15 cellular contexts compared by ENCODE assay signal in the genomic region with DNA sequence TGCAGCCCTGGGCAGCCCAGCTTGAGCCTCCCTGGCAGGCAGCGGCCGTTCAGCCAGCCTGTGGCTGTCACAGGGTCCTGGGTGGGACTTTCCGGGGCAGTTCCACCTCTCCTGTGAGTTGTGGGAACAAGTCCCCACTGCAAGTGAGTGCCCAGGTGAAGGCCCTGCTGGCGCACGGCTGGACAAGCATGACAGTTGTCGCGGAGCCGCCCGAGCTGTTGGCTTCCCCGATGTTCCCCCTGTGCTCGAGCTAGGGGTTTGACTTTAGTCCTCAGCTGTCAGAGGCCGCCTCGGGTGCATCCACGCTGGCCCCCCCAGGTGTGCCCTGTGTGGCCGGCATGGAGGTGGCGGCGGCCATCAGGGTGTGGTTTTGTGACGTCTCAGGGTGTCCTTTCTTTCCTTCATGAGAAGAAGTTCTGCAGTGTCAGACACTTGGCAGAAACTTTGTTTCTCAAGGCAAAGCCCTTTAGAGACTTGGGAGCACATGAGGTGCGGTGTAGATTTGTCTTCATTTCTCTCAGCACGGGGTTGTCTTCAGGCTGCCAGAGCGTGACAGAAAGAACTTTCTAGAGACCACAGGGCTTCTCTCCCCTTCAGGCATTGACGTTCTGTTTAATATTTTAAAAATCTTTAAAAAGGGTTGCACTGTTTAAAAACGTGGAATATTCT.
DNase-seq lines count a peak whose midpoint lies in the region; ATAC-seq and TF ChIP-seq lines count a peak whose summit lies in the region.
"Had no signal": no experiment of that assay in that cellular context is flagged by ENCODE, and none has a peak within 500 bp of the region (broad histone marks: within the 10 kb centered on the region; RNA-seq: fewer than 3 reads in every experiment).

No MANE protein-coding gene starts in this region.

- DNase-seq in activated naive CD4-positive, alpha-beta T cell treated with anti-CD3 and anti-CD28 coated beads, Interleukin-2, amount 50 U/mL, for 16 hours, result no peak
- peak; percentile 2 for DNase-seq in hepatocyte (ENCODE audit: low spot score)
- DNase-seq in superior temporal gyrus (ENCODE audit: extremely low spot score), result peak; percentile 18
- no peak for DNase-seq in endothelial cell (ENCODE audit: low spot score)
- DNase-seq in coronary artery (ENCODE audit: low spot score), result no peak
- DNase-seq: activated CD4-positive, alpha-beta T cell treated with anti-CD3 and anti-CD28 coated beads, Interleukin-2, amount 50 U/mL, for 4 hours; activated effector memory CD4-positive, alpha-beta T cell treated with anti-CD3 and anti-CD28 coated beads, Interleukin-2, amount 50 U/mL, for 16 hours; mammary epithelial cell; NCI-H1048; NCI-H510A; T-helper 2 cell had no signal

- no peaks in the 10 kb centered on the region for H3K27me3 ChIP-seq in hepatocyte

- peak; percentile 17 for ATAC-seq in HG03442 (IDR thresholded peaks at IDR 0.05; ENCODE audit: unreplicated experiment)
- no peak for ATAC-seq in GM19324 (IDR thresholded peaks at IDR 0.05; ENCODE audit: low FRiP score, unreplicated experiment)
- ATAC-seq: A549 had no signal

- H3K9me2 ChIP-seq in hepatocyte (replicated peaks; ENCODE audit: insufficient read depth), result no peaks in the 10 kb centered on the region

- H4K20me1 ChIP-seq in hepatocyte (ENCODE audit: insufficient read depth, poor library complexity, severe bottlenecking), result peaks cover 22% of the 10 kb centered on the region

- H3K27me3 Mint-ChIP-seq in activated naive CD4-positive, alpha-beta T cell treated with anti-CD3 and anti-CD28 coated beads, Interleukin-2, amount 50 U/mL, for 24 hours, result peaks cover 1% of the 10 kb centered on the region
- peaks cover 18% of the 10 kb centered on the region for H3K27me3 Mint-ChIP-seq in endothelial cell (ENCODE audit: unreplicated experiment)

- H3K4me3 Mint-ChIP-seq in activated naive CD4-positive, alpha-beta T cell treated with anti-CD3 and anti-CD28 coated beads, Interleukin-2, amount 50 U/mL, for 24 hours, result peak overlapping the region; percentile 11
- no peak overlapping the region for H3K4me3 Mint-ChIP-seq in endothelial cell (ENCODE audit: unreplicated experiment)

- H3K4me3 ChIP-seq in hepatocyte (no peak overlapping the region), coronary artery (no peak overlapping the region)
- H3K4me3 ChIP-seq: A549 had no signal

- H3K4me1 ChIP-seq in hepatocyte (ENCODE audit: insufficient read depth), result peaks cover 20% of the 10 kb centered on the region
- H3K4me1 ChIP-seq: A549 had no signal

- H2AFZ ChIP-seq in hepatocyte, result no peak overlapping the region

- TF ChIP-seq CTCF in hepatocyte (IDR thresholded peaks at IDR 0.05; ENCODE audit: poor library complexity) (no peak), endothelial cell (IDR thresholded peaks at IDR 0.05; ENCODE audit: unreplicated experiment) (no peak), coronary artery (IDR thresholded peaks at IDR 0.05) (no peak)

- H3K9me3 ChIP-seq in hepatocyte (ENCODE audit: low read depth), result no peaks in the 10 kb centered on the region
- H3K9me3 ChIP-seq: A549 had no signal

- H3K27ac ChIP-seq in hepatocyte (no peak overlapping the region), coronary artery (no peak overlapping the region)
- H3K27ac ChIP-seq: A549 had no signal

- H3K79me2 ChIP-seq in hepatocyte, result peaks cover 20% of the 10 kb centered on the region

- WGBS in hepatocyte (ENCODE audit: low lambda C conversion rate, missing lambda C conversion rate), result 92% methylated on average over 23 of the region's 23 CpGs

- no peak overlapping the region for H3K27ac Mint-ChIP-seq in activated naive CD4-positive, alpha-beta T cell treated with anti-CD3 and anti-CD28 coated beads, Interleukin-2, amount 50 U/mL, for 24 hours
- H3K27ac Mint-ChIP-seq in endothelial cell (ENCODE audit: unreplicated experiment), result no peak overlapping the region

- H3K4me1 Mint-ChIP-seq in activated naive CD4-positive, alpha-beta T cell treated with anti-CD3 and anti-CD28 coated beads, Interleukin-2, amount 50 U/mL, for 24 hours, result peaks cover 52% of the 10 kb centered on the region
- peaks cover 44% of the 10 kb centered on the region for H3K4me1 Mint-ChIP-seq in endothelial cell (ENCODE audit: unreplicated experiment)

- no peaks in the 10 kb centered on the region for H3K36me3 Mint-ChIP-seq in activated naive CD4-positive, alpha-beta T cell treated with anti-CD3 and anti-CD28 coated beads, Interleukin-2, amount 50 U/mL, for 24 hours
- peaks cover 24% of the 10 kb centered on the region for H3K36me3 Mint-ChIP-seq in endothelial cell (ENCODE audit: low read depth, unreplicated experiment)

- H3K4me2 ChIP-seq in hepatocyte, result no peak overlapping the region
- H3K4me2 ChIP-seq: A549 had no signal

- no peaks in the 10 kb centered on the region for H3K36me3 ChIP-seq in hepatocyte (replicated peaks; ENCODE audit: insufficient read depth, low read depth)

- H3K9me3 Mint-ChIP-seq in activated naive CD4-positive, alpha-beta T cell treated with anti-CD3 and anti-CD28 coated beads, Interleukin-2, amount 50 U/mL, for 24 hours, result no peaks in the 10 kb centered on the region
- no peaks in the 10 kb centered on the region for H3K9me3 Mint-ChIP-seq in endothelial cell (ENCODE audit: unreplicated experiment)

Comparison
In these comparisons a context has a peak if more than half of its experiments do, and no peak if none do; other contexts are left out.
1. DNase-seq: peak in hepatocyte (single experiment) and superior temporal gyrus (single experiment); none in activated naive CD4-positive, alpha-beta T cell treated with anti-CD3 and anti-CD28 coated beads, Interleukin-2, amount 50 U/mL, for 16 hours (single experiment), endothelial cell (single experiment) and coronary artery (single experiment).